ENCODE assay signal across 8 cellular contexts in the genomic region with DNA sequence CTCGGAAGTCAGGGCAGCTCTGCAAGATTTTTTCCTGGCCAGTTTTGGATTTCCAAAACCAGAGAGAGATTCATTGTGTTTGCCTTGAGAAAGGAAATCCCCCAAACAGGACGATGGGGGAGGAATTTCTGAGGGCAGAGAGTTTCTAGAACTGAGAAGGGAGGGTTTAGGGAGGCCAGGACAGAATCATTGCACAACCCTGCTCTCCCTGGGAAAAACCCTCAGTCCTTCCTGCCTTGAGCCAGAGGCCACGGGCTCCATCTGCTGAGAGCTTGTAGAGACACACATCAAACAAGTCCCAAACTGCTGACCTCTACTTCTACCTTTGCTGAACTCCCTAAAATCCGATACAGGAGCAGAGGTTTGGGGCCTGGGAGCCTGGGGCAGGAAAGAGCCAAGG.
DNase-seq lines count a peak whose midpoint lies in the region; ATAC-seq and TF ChIP-seq lines count a peak whose summit lies in the region.

No MANE protein-coding gene starts in this region.

- TF ChIP-seq POLR2A in prostate gland (IDR thresholded peaks at IDR 0.05) = no peak

- H3K36me3 ChIP-seq in prostate gland = no peaks in the 10 kb centered on the region

- peak overlapping the region in 1 of 2 donors; percentile 26 for H3K27ac ChIP-seq in prostate gland

- TF ChIP-seq CTCF in prostate gland (IDR thresholded peaks at IDR 0.05) = peak in 2 of 4 experiments; percentile 61 to 64

- H3K27me3 ChIP-seq in prostate gland (replicated peaks; ENCODE audit: insufficient read depth) = no peaks in the 10 kb centered on the region

- intact Hi-C loops in prostate gland (cut with DNase I) = loop anchor here (2.0 to 5.0 kb wide), 2 partner anchors 38 to 356 kb away; no protein-coding TSS in a partner anchor

- no peak overlapping the region for H3K4me3 ChIP-seq in prostate gland

- no peaks in the 10 kb centered on the region for H3K4me1 ChIP-seq in prostate gland (replicated peaks)

- ATAC-seq in HG02642 (IDR thresholded peaks at IDR 0.05; ENCODE audit: poor library complexity, unreplicated experiment) = peak; percentile 62

- peak; percentile 87 for DNase-seq in ELR (ENCODE audit: low read depth)
- DNase-seq in SW480 (ENCODE audit: low spot score) = peak; percentile 18
- peak; percentile 27 for DNase-seq in glomerular endothelial cell (ENCODE audit: extremely low read depth, low read depth, low spot score)
- DNase-seq in prostate gland (ENCODE audit: low spot score) = peak; percentile 61
- no peak for DNase-seq in COR-L47 (lab: John Stamatoyannopoulos, UW)
- DNase-seq in DMS53 treated with DMSO at 0.1 percent for 48 hours (lab: John Stamatoyannopoulos, UW; ENCODE audit: unreplicated experiment) = no peak
- DNase-seq in NCI-H748 (lab: John Stamatoyannopoulos, UW; ENCODE audit: unreplicated experiment) = no peak

- WGBS in prostate gland = 22% methylated on average over 4 of the region's 4 CpGs

- H3K9me3 ChIP-seq in prostate gland = no peaks in the 10 kb centered on the region

Comparison
In these comparisons a context has a peak if more than half of its experiments do, and no peak if none do; other contexts are left out.
1. DNase-seq: peak in ELR (single experiment), SW480 (single experiment), glomerular endothelial cell (single experiment) and prostate gland (single experiment); none in COR-L47 (single experiment), DMS53 treated with DMSO at 0.1 percent for 48 hours (single experiment) and NCI-H748 (single experiment).